Comparison of ENCODE assay signal across 9 cellular contexts in genomic region chr16:69564845-69565610, GRCh38. TPM values are rescaled to one million over a fixed set of nuclear protein-coding genes. Genes with fewer than 3 reads are reported as not detected.
DNase-seq lines count a peak whose midpoint lies in the region; ATAC-seq and FAIRE-seq lines count a peak whose summit lies in the region.
"Had no signal": no experiment of that assay in that cellular context is flagged by ENCODE, and none has a peak within 500 bp of the region (broad histone marks: within the 10 kb centered on the region; RNA-seq: fewer than 3 reads in every experiment).

No MANE protein-coding gene starts in this region.

- H3K4me3 ChIP-seq in NT2/D1 (ENCODE audit: insufficient read length, low read depth), result peak overlapping the region; percentile 56
- peak overlapping the region; percentile 78 to 81 for H3K4me3 ChIP-seq in duodenal mucosa (ENCODE audit: low read depth in 1 of 2, low read length in 2 of 2)

- peaks cover 24 to 41% (median 25%) of the 10 kb centered on the region in 3 donors for H3K4me1 Mint-ChIP-seq in naive B cell

- FAIRE-seq in G401.6 (lab: Jason Lieb, UNC), result peak; percentile 8
- FAIRE-seq: TTC549 had no signal

- H3K9me3 ChIP-seq in NT2/D1 (ENCODE audit: insufficient read depth, low read length), result no peaks in the 10 kb centered on the region
- H3K9me3 ChIP-seq in duodenal mucosa (ENCODE audit: control insufficient read depth in 1 of 2, low read length in 2 of 2), result no peaks in the 10 kb centered on the region

- H3K36me3 Mint-ChIP-seq in naive B cell, result peaks cover 0 to 6% of the 10 kb centered on the region in 2 donors

- peak overlapping the region; percentile 88 for H3K9ac ChIP-seq in NT2/D1 (ENCODE audit: insufficient read length, low read depth)
- H3K9ac ChIP-seq in duodenal mucosa (ENCODE audit: low read depth in 1 of 2, low read length in 2 of 2), result peak overlapping the region; percentile 72 to 82

- H3K4me1 ChIP-seq in NT2/D1 (ENCODE audit: insufficient read depth, insufficient read length), result no peaks in the 10 kb centered on the region
- peaks cover 11 to 26% of the 10 kb centered on the region in 2 donors for H3K4me1 ChIP-seq in duodenal mucosa (ENCODE audit: control insufficient read depth in 1 of 2, insufficient read depth in 2 of 2, low read length in 2 of 2)

- in situ Hi-C loops in G401 (cut with HindIII; ENCODE audit: low sequenced_read_pairs), result no loop called here

- no peaks in the 10 kb centered on the region for H3K27me3 ChIP-seq in NT2/D1 (ENCODE audit: insufficient read depth, insufficient read length)
- H3K27me3 ChIP-seq in duodenal mucosa (ENCODE audit: control insufficient read depth in 1 of 2, insufficient read depth in 2 of 2, low read length in 2 of 2), result no peaks in the 10 kb centered on the region

- peak overlapping the region; percentile 78 to 100 (median 90) for H3K4me3 Mint-ChIP-seq in naive B cell

- no peaks in the 10 kb centered on the region for H3K27me3 Mint-ChIP-seq in naive B cell

- ATAC-seq in naive B cell (ENCODE audit: low read depth in 2 of 2) (no peak), HG03095 (IDR thresholded peaks at IDR 0.05; ENCODE audit: unreplicated experiment) (no peak)

- no peaks in the 10 kb centered on the region for H3K9me3 Mint-ChIP-seq in naive B cell

- peak overlapping the region; percentile 93 to 99 (median 98) for H3K27ac Mint-ChIP-seq in naive B cell

- DNase-seq in NT2/D1 (ENCODE audit: low read depth, low spot score), result no peak
- peak; percentile 1 for DNase-seq in naive B cell
- DNase-seq in SW480 (ENCODE audit: low spot score), result no peak
- no peak for DNase-seq in Kasumi-1 (lab: John Stamatoyannopoulos, UW)
- DNase-seq in G401 (ENCODE audit: low spot score), result no peak

- H3K27ac ChIP-seq in duodenal mucosa (ENCODE audit: low read depth, low read length), result peak overlapping the region; percentile 82

- peaks cover 18% of the 10 kb centered on the region for H3K36me3 ChIP-seq in NT2/D1 (ENCODE audit: insufficient read depth, insufficient read length, low read length)
- H3K36me3 ChIP-seq in duodenal mucosa (ENCODE audit: control insufficient read depth in 1 of 2, insufficient read depth in 2 of 2, low read length in 2 of 2), result no peaks in the 10 kb centered on the region

RNA-seq across cellular contexts. Expression of gene NFAT5, which starts 0.7 kb away (rescaled TPM):
- 10 to 100 TPM in 2 of 6 donors, 1 to 10 TPM in 3, under 1 TPM in 1; 0.54 to 12.4 (median 9.0) TPM for polyA plus RNA-seq in naive B cell (ENCODE audit: low read depth in 6 of 6)
- 19.3 and 23.4 TPM in 2 replicates for total RNA-seq in G401 (2014; rRNA removed; shearing (Covaris generic))
